8 cellular contexts compared by ENCODE assay signal in the genomic region with DNA sequence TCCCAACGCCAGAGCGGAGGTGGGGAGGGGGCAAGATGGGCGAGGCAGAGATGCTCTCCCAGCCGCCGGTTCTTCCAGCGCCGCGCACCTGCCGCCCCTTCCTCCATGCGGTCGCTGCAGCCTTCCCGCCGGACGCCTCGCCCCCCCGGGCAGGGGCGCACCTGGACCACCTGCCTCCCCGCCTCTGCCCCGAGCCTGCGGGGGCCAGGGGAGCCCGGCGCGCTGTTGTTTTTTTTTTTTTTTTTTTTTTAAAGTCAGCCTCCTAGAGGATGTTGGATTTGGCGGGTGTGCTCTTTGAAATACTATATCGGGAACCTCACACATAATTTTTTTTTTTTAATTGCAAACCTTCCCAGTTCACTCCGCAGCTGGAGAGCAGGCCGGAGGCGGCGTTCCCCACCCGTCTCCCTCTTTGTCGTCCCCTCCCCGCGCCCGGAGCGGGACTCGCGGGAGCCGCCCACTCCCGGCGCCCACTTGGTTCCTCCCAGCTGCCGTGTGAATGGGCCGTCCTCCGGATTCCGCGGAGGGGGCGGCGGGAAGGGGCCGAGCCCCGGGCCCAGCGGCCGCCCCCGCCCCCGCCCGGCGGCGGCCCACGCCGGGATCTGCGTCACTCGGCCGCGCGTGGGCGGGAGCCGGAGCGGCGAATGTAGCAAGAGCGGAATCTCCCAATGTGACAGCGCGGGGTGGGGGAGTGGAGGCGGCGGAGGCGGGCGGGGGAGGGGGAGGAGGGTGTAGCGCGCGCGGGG. TPM values are rescaled to one million over a fixed set of nuclear protein-coding genes. Genes with fewer than 3 reads are reported as not detected.
DNase-seq lines count a peak whose midpoint lies in the region; ATAC-seq and TF ChIP-seq lines count a peak whose summit lies in the region.

No MANE protein-coding gene starts in this region.

- peak overlapping the region; percentile 73 to 98 (median 92) for H3K4me3 ChIP-seq in esophagus squamous epithelium

- intact Hi-C loops in esophagus squamous epithelium (cut with DNase I) = no loop called here

- no peaks in the 10 kb centered on the region for H3K36me3 Mint-ChIP-seq in naive B cell

- H3K27me3 ChIP-seq in esophagus squamous epithelium = no peaks in the 10 kb centered on the region

- H3K4me3 Mint-ChIP-seq in naive B cell = peak overlapping the region; percentile 88 to 92 (median 90)

- H3K9me3 ChIP-seq in esophagus squamous epithelium = no peaks in the 10 kb centered on the region

- TF ChIP-seq POLR2A in esophagus squamous epithelium (IDR thresholded peaks at IDR 0.05) = peak in 2 of 4 donors; percentile 55 to 63

- WGBS in esophagus squamous epithelium, 2 donors = 1% methylated on average over 15 to 41 of the region's 78 CpGs

- peak overlapping the region; percentile 28 to 99 (median 94) for H3K27ac Mint-ChIP-seq in naive B cell

- peaks cover 0 to 72% (median 33%) of the 10 kb centered on the region in 3 donors for H3K4me1 ChIP-seq in esophagus squamous epithelium

- no peaks in the 10 kb centered on the region for H3K9me3 Mint-ChIP-seq in naive B cell

- TF ChIP-seq CTCF in esophagus squamous epithelium (IDR thresholded peaks at IDR 0.05) = no peak

- ATAC-seq in GM21447 (IDR thresholded peaks at IDR 0.05; ENCODE audit: unreplicated experiment) = peak; percentile 60
- ATAC-seq in naive B cell (ENCODE audit: low read depth in 2 of 2) = peak; percentile 74 to 77

- no peaks in the 10 kb centered on the region for H3K36me3 ChIP-seq in esophagus squamous epithelium

- DNase-seq in DMS 273 (lab: John Stamatoyannopoulos, UW; ENCODE audit: unreplicated experiment) (peak; percentile 93), HuH-7 (ENCODE audit: low spot score) (peak; percentile 84), OCI-M1 (lab: John Stamatoyannopoulos, UW) (peak; percentile 85), esophagus squamous epithelium (lab: John Stamatoyannopoulos, UW) (peak; percentile 65), naive B cell (peak; percentile 90)
- peak; percentile 85 to 89 for DNase-seq in activated T-cell treated with anti-CD3 and anti-CD28 coated beads, Interleukin-2, amount 50 U/mL, for 48 hours
- DNase-seq in stimulated activated CD8-positive, alpha-beta memory T cell treated with anti-CD3 and anti-CD28 coated beads, Interleukin-7, amount 100 ng/mL, for 48 hours (ENCODE audit: extremely low read depth in 1 of 2, low read depth in 1 of 2) = peak; percentile 73 to 79

- no peaks in the 10 kb centered on the region for H3K27me3 Mint-ChIP-seq in naive B cell

- peak overlapping the region; percentile 95 to 98 (median 96) for H3K27ac ChIP-seq in esophagus squamous epithelium

- peaks cover 13 to 19% (median 17%) of the 10 kb centered on the region in 3 donors for H3K4me1 Mint-ChIP-seq in naive B cell

RNA-seq across cellular contexts. Expression of a gene that starts 0.4 kb away (rescaled TPM):
- 10 to 100 TPM; 36.7 to 69.8 (median 67.7) TPM for total RNA-seq in esophagus squamous epithelium
- 1 to 10 TPM; 2.3 to 5.8 (median 3.0) TPM for polyA plus RNA-seq in naive B cell (ENCODE audit: low read depth in 6 of 6)

Comparison
In these comparisons a context has a peak if more than half of its experiments do, and no peak if none do; other contexts are left out.
1. Peak in every context shown above with its lines: DNase-seq, ATAC-seq, H3K4me3 ChIP-seq and H3K27ac ChIP-seq.